In genomic region chr6:28757429-28758045, GRCh38 we compare ENCODE assay signal across 1 cellular context.
TF ChIP-seq lines count a peak whose summit lies in the region.

No MANE protein-coding gene starts in this region.

TF ChIP-seq in HCT116, 20 proteins besides CTCF, POLR2A, EP300 and RAD21 (continued from another document):
- TF ChIP-seq ZNF274 (IDR thresholded peaks at IDR 0.05; ENCODE audit: low read depth, low read length) (no peak), EZH2 (IDR thresholded peaks at IDR 0.05) (no peak), ZFX (IDR thresholded peaks at IDR 0.05) (no peak), SRF (IDR thresholded peaks at IDR 0.05; ENCODE audit: low read depth) (no peak), ELF1 (IDR thresholded peaks at IDR 0.05; ENCODE audit: borderline replicate concordance, low read depth) (no peak), SIN3A (IDR thresholded peaks at IDR 0.05; ENCODE audit: low read depth) (no peak), JUND (IDR thresholded peaks at IDR 0.05) (0 out of 2 replicates have a peak, but pooled peaks have one; percentile 1), POLR2AphosphoS5 (IDR thresholded peaks at IDR 0.05; ENCODE audit: low read depth, low read length) (peak; percentile 21; the same call in 1 of the 2 replicates), MAX (IDR thresholded peaks at IDR 0.05) (peak; percentile 54; the same call in 1 of the 2 replicates), EGR1 (IDR thresholded peaks at IDR 0.05; ENCODE audit: low read depth) (no peak), TCF7L2 (IDR thresholded peaks at IDR 0.05; ENCODE audit: borderline replicate concordance, extremely low read depth, insufficient read depth, insufficient read length) (peak; percentile 29), SP1 (IDR thresholded peaks at IDR 0.05; ENCODE audit: low read depth) (no peak), ZBTB33 (IDR thresholded peaks at IDR 0.05; ENCODE audit: extremely low read depth, insufficient replicate concordance, low read length) (no peak), YY1 (IDR thresholded peaks at IDR 0.05; ENCODE audit: extremely low read depth, insufficient replicate concordance, low read depth, low read length) (peak; percentile 25), EZH2phosphoT487 (IDR thresholded peaks at IDR 0.05; ENCODE audit: borderline replicate concordance) (no peak), ATF3 (IDR thresholded peaks at IDR 0.05) (no peak), CBX3 (IDR thresholded peaks at IDR 0.05; ENCODE audit: low read depth) (no peak), CEBPB (IDR thresholded peaks at IDR 0.05; ENCODE audit: low read depth) (peak; percentile 67; the same call in 1 of the 2 replicates), REST (IDR thresholded peaks at IDR 0.05; ENCODE audit: low read depth) (no peak)
